Comparison of ENCODE assay signal across 8 cellular contexts in the genomic region with DNA sequence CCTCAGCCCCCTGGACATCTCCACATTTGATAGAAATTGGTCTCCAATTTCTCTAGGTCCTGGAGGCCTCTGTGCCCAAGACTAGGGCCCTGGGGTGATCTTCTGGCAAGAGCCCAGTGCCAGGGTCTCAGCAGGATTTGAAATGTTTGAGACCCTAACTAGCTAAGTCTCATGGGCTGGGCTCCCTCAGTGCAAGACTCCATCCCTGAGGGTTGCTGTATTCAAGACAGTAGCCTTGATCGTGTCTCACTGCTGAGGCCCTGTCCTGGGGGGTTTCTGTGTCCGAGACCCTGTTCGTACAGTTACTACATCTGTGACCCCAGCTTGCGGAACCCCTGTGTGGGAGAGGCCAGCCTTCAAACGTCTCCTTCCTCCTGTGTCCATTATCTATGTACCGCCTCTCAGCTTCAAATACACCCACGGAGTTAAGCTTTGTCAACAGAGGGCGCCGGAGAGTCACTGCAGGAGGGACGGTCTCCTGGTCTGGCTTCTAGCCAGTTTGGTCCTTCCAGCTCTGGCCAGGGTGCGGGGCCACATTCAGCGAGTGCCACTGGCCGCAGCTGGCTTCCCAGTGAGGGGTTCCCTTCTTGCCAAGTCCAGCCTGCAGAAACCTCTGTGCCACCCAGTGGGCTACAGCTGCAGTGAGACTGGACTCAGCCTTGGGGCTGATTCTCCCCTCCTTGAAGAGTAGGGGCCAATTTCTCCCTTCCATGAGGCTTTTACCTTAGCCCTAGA. TPM values are rescaled to one million over a fixed set of nuclear protein-coding genes. Genes with fewer than 3 reads are reported as not detected.
DNase-seq lines count a peak whose midpoint lies in the region; ATAC-seq, FAIRE-seq and TF ChIP-seq lines count a peak whose summit lies in the region.
"Not testable (repeated sequence)": the region's sequence is repeated elsewhere in the genome, so short reads cannot be mapped to it uniquely, and the experiment has no call there.

No MANE protein-coding gene starts in this region.

- H3K27ac ChIP-seq in CD4-positive, CD25-positive, alpha-beta regulatory T cell (ENCODE audit: insufficient read depth, low read length, poor library complexity, severe bottlenecking); endothelial cell of umbilical vein (ENCODE audit: insufficient read depth, low read depth, low read length); lung (ENCODE audit: low read depth in 1 of 2, low read length in 1 of 2): not testable (repeated sequence)

- not testable (repeated sequence) for H3K36me3 Mint-ChIP-seq in CD4-positive, CD25-positive, alpha-beta regulatory T cell; activated T-cell treated with anti-CD3 and anti-CD28 coated beads, Interleukin-2, amount 50 U/mL, for 72 hours (ENCODE audit: insufficient read depth in 2 of 2)

- not testable (repeated sequence) for H3K4me3 ChIP-seq in CD4-positive, CD25-positive, alpha-beta regulatory T cell (ENCODE audit: low read depth, low read length); endothelial cell of umbilical vein (replicated peaks in 1 of 3; ENCODE audit: insufficient read depth in 1 of 3, low read depth in 1 of 3, low read length in 3 of 3); lung

- H2AFZ ChIP-seq in endothelial cell of umbilical vein (ENCODE audit: low read depth, low read length), result not testable (repeated sequence)

- not testable (repeated sequence) for H3K9me1 ChIP-seq in endothelial cell of umbilical vein (replicated peaks; ENCODE audit: control insufficient read depth, extremely low read depth, insufficient read depth, low read length)

- DNase-seq in CD4-positive, CD25-positive, alpha-beta regulatory T cell, result peak in 2 of 3 donors; percentile 20 to 59
- DNase-seq in NCI-H146 (lab: John Stamatoyannopoulos, UW) (peak; percentile 25), T-helper 1 cell (peak in 3 of 5 donors; percentile 22 to 48 (median 26)), endothelial cell of umbilical vein (ENCODE audit: low read depth, low spot score) (peak; percentile 37), lung (ENCODE audit: low spot score) (peak; percentile 47)
- DNase-seq in activated T-cell treated with anti-CD3 and anti-CD28 coated beads, Interleukin-2, amount 50 U/mL, for 72 hours, result peak; percentile 34 to 60
- peak; percentile 48 for DNase-seq in stimulated activated CD4-positive, alpha-beta T cell treated with anti-CD3 and anti-CD28 coated beads, Interleukin-1b, Interleukin-23, amount 100 ng/mL, for 48 hours

- 6 to 7% methylated on average over 13 of the region's 13 CpGs for WGBS in lung, 2 donors

- TF ChIP-seq CTCF in endothelial cell of umbilical vein (IDR thresholded peaks at IDR 0.05; ENCODE audit: extremely low read depth in 1 of 2, insufficient read depth in 1 of 2, low read depth in 1 of 2, low read length in 2 of 2), result peak; percentile 30 to 49
- not testable (repeated sequence) for TF ChIP-seq CTCF in lung (IDR thresholded peaks at IDR 0.05; ENCODE audit: control extremely low read depth, extremely low read depth)

- not testable (repeated sequence) for H3K36me3 ChIP-seq in CD4-positive, CD25-positive, alpha-beta regulatory T cell (ENCODE audit: control insufficient read depth, insufficient read depth, low read length); endothelial cell of umbilical vein (ENCODE audit: control insufficient read depth in 2 of 2, extremely low read depth in 1 of 2, insufficient read depth in 2 of 2, low read length in 2 of 2); lung (ENCODE audit: control insufficient read depth in 2 of 2, insufficient read depth in 2 of 2, low read length in 2 of 2)

- not testable (repeated sequence) for H3K4me1 Mint-ChIP-seq in CD4-positive, CD25-positive, alpha-beta regulatory T cell; activated T-cell treated with anti-CD3 and anti-CD28 coated beads, Interleukin-2, amount 50 U/mL, for 72 hours (ENCODE audit: low read depth)

- peak; percentile 60 to 63 for ATAC-seq in CD4-positive, CD25-positive, alpha-beta regulatory T cell (ENCODE audit: low read depth in 2 of 2)
- ATAC-seq in GM19467 (IDR thresholded peaks at IDR 0.05; ENCODE audit: unreplicated experiment) (peak; percentile 50), lung (ENCODE audit: insufficient read depth, low FRiP score) (peak; percentile 58)
- peak; percentile 81 to 83 for ATAC-seq in activated T-cell treated with anti-CD3 and anti-CD28 coated beads, Interleukin-2, amount 50 U/mL, for 72 hours (replicated peaks in 1 of 2)

- TF ChIP-seq POLR2A in endothelial cell of umbilical vein (IDR thresholded peaks at IDR 0.05; ENCODE audit: low read depth, low read length), result not testable (repeated sequence)

- peak overlapping the region in 1 of 3 donors; percentile 80 for H3K27ac Mint-ChIP-seq in CD4-positive, CD25-positive, alpha-beta regulatory T cell
- not testable (repeated sequence) for H3K27ac Mint-ChIP-seq in activated T-cell treated with anti-CD3 and anti-CD28 coated beads, Interleukin-2, amount 50 U/mL, for 72 hours

- POLR2A ChIA-PET in endothelial cell of umbilical vein (lab: Charles Lee), result not testable (repeated sequence)

- H3K4me1 ChIP-seq in CD4-positive, CD25-positive, alpha-beta regulatory T cell (ENCODE audit: control insufficient read depth, insufficient read depth, low read length, poor library complexity, severe bottlenecking); endothelial cell of umbilical vein (ENCODE audit: control insufficient read depth, extremely low read depth, insufficient read depth, low read length); lung (ENCODE audit: control insufficient read depth in 2 of 2, insufficient read depth in 2 of 2, low read length in 2 of 2): not testable (repeated sequence)

- not testable (repeated sequence) for BruUV-seq in endothelial cell of umbilical vein (replicated peaks; lab: Mats Ljungman, UMichigan)

- H3K79me2 ChIP-seq in endothelial cell of umbilical vein (ENCODE audit: control insufficient read depth, insufficient read depth, low read length), result not testable (repeated sequence)

- H3K9ac ChIP-seq in endothelial cell of umbilical vein (replicated peaks; ENCODE audit: extremely low read depth, insufficient read depth, low read length), result not testable (repeated sequence)

- not testable (repeated sequence) for FAIRE-seq in endothelial cell of umbilical vein (lab: Jason Lieb, UNC)

- H3K9me3 Mint-ChIP-seq in CD4-positive, CD25-positive, alpha-beta regulatory T cell; activated T-cell treated with anti-CD3 and anti-CD28 coated beads, Interleukin-2, amount 50 U/mL, for 72 hours: not testable (repeated sequence)

- H3K4me3 Mint-ChIP-seq in CD4-positive, CD25-positive, alpha-beta regulatory T cell; activated T-cell treated with anti-CD3 and anti-CD28 coated beads, Interleukin-2, amount 50 U/mL, for 72 hours: not testable (repeated sequence)

- CTCF ChIA-PET in endothelial cell of umbilical vein (lab: Charles Lee), result not testable (repeated sequence)

- not testable (repeated sequence) for H3K9me3 ChIP-seq in CD4-positive, CD25-positive, alpha-beta regulatory T cell (ENCODE audit: control insufficient read depth in 2 of 2, low read length in 2 of 2); endothelial cell of umbilical vein (replicated peaks; ENCODE audit: control insufficient read depth, insufficient read depth, low read length); lung (ENCODE audit: control insufficient read depth in 2 of 2, insufficient read depth in 1 of 2, low read length in 1 of 2)

- intact Hi-C loops in endothelial cell of umbilical vein (cut with micrococcal nuclease), result loop anchor here (5.0 kb wide), 1 partner anchor 75 kb away; the partner anchor contains the start of gene PSMC4

- not testable (repeated sequence) for H4K20me1 ChIP-seq in endothelial cell of umbilical vein (replicated peaks; ENCODE audit: control insufficient read depth, extremely low read depth, insufficient read depth, low read length)

- H3K27me3 Mint-ChIP-seq in CD4-positive, CD25-positive, alpha-beta regulatory T cell; activated T-cell treated with anti-CD3 and anti-CD28 coated beads, Interleukin-2, amount 50 U/mL, for 72 hours (ENCODE audit: low read depth): not testable (repeated sequence)

- dilution Hi-C loops in endothelial cell of umbilical vein (cut with MboI; ENCODE audit: extremely low pct_ligation_motif_present, low sequenced_read_pairs), result not testable (repeated sequence)

- H3K4me2 ChIP-seq in endothelial cell of umbilical vein (ENCODE audit: insufficient read depth, low read length), result not testable (repeated sequence)

- not testable (repeated sequence) for H3K27me3 ChIP-seq in CD4-positive, CD25-positive, alpha-beta regulatory T cell (ENCODE audit: control insufficient read depth, insufficient read depth, low read length); endothelial cell of umbilical vein (ENCODE audit: control insufficient read depth in 2 of 2, insufficient read depth in 2 of 2, low read length in 2 of 2); lung (ENCODE audit: control insufficient read depth, insufficient read depth)

RNA-seq across cellular contexts. Expression of gene FCGBP, which starts 36.8 kb away (rescaled TPM):
- total RNA-seq in CD4-positive, CD25-positive, alpha-beta regulatory T cell, result 8.4 TPM
- under 1 TPM; 0.06 to 0.27 (median 0.21) TPM for polyA plus RNA-seq in CD4-positive, CD25-positive, alpha-beta regulatory T cell
- total RNA-seq in activated T-cell treated with anti-CD3 and anti-CD28 coated beads, Interleukin-2, amount 50 U/mL, for 72 hours, result 10 to 100 TPM in 1 of 2 donors, 1 to 10 TPM in 1; 7.2 to 13.4 TPM
- total RNA-seq in endothelial cell of umbilical vein (not detected in 2 replicates), lung (10 to 100 TPM; 49.5 to 65.8 TPM)
- polyA plus RNA-seq in endothelial cell of umbilical vein (0.01 and 0.03 TPM in 2 replicates), lung (1 to 10 TPM; 1.3 to 3.4 TPM)
- polyA plus RNA-seq in endothelial cell of umbilical vein (2011; cell fraction: cytosol; rRNA removed), result 0.01 TPM in 2 replicates
- 0.07 and 0.18 TPM in 2 replicates for polyA plus RNA-seq in endothelial cell of umbilical vein (2011; cell fraction: nucleus; rRNA removed)
- 0.01 and 0.16 TPM in 2 replicates for polyA plus RNA-seq in endothelial cell of umbilical vein (2012)
- polyA minus RNA-seq in endothelial cell of umbilical vein, result not detected in 2 replicates
- 1.9 TPM for polyA minus RNA-seq in endothelial cell of umbilical vein (2011; cell fraction: cytosol; rRNA and poly(A)+ RNA removed)
- polyA minus RNA-seq in endothelial cell of umbilical vein (2011; cell fraction: nucleus; rRNA and poly(A)+ RNA removed), result 0.10 TPM in 1 of 2 replicates, not detected in the other

RNA-seq across cellular contexts. Expression of gene FBL, which starts 51.5 kb away (rescaled TPM):
- total RNA-seq in CD4-positive, CD25-positive, alpha-beta regulatory T cell, result 194 TPM
- 100 to 1,000 TPM; 142 to 186 (median 166) TPM for polyA plus RNA-seq in CD4-positive, CD25-positive, alpha-beta regulatory T cell
- 100 to 1,000 TPM; 482 to 499 TPM for total RNA-seq in activated T-cell treated with anti-CD3 and anti-CD28 coated beads, Interleukin-2, amount 50 U/mL, for 72 hours
- total RNA-seq in endothelial cell of umbilical vein (271 and 277 TPM in 2 replicates), lung (100 to 1,000 TPM; 152 to 154 TPM)
- polyA plus RNA-seq in endothelial cell of umbilical vein (407 and 473 TPM in 2 replicates), lung (100 to 1,000 TPM; 249 to 253 TPM)
- polyA plus RNA-seq in endothelial cell of umbilical vein (2011; cell fraction: cytosol; rRNA removed), result 479 and 595 TPM in 2 replicates
- polyA plus RNA-seq in endothelial cell of umbilical vein (2011; cell fraction: nucleus; rRNA removed), result 179 and 219 TPM in 2 replicates
- 315 and 347 TPM in 2 replicates for polyA plus RNA-seq in endothelial cell of umbilical vein (2012)
- 390 and 441 TPM in 2 replicates for polyA minus RNA-seq in endothelial cell of umbilical vein
- 218 TPM for polyA minus RNA-seq in endothelial cell of umbilical vein (2011; cell fraction: cytosol; rRNA and poly(A)+ RNA removed)
- 32.2 and 33.4 TPM in 2 replicates for polyA minus RNA-seq in endothelial cell of umbilical vein (2011; cell fraction: nucleus; rRNA and poly(A)+ RNA removed)
